7 cellular contexts compared by ENCODE assay signal in genomic region chr16:30948087-30948955, GRCh38.
DNase-seq lines count a peak whose midpoint lies in the region; ATAC-seq and TF ChIP-seq lines count a peak whose summit lies in the region.

No MANE protein-coding gene starts in this region.

- ATAC-seq in GM18873 (IDR thresholded peaks at IDR 0.05; ENCODE audit: low FRiP score, unreplicated experiment), result no peak

- H3K4me3 ChIP-seq in HEK293 (ENCODE audit: low read depth, low read length) (peak overlapping the region; percentile 69), iPS DF 6.9 (ENCODE audit: low read length) (peak overlapping the region; percentile 55; the same call in 1 of the 2 replicates)

- POLR2A ChIA-PET in HEK293 (lab: Yijun Ruan, JAX), result no interaction called here

- TF ChIP-seq CTCF in HEK293 (tag by site-specific recombination; IDR thresholded peaks at IDR 0.05), result no peak

- WGBS in iPS DF 6.9 (ENCODE audit: insufficient coverage, insufficient read length), result no CpG with 5 or more reads among the region's 44 CpGs

- H3K4me1 ChIP-seq in HEK293 (ENCODE audit: control insufficient read depth, insufficient read depth, low read length) (no peaks in the 10 kb centered on the region), iPS DF 6.9 (ENCODE audit: control insufficient read depth, insufficient read depth, low read length) (peaks cover 8% of the 10 kb centered on the region)

- DNase-seq in ELF-1 (ENCODE audit: low read depth, low spot score) (peak; percentile 100), NCI-H82 (lab: John Stamatoyannopoulos, UW) (peak; percentile 75), T47D (ENCODE audit: low read depth in 1 of 2, low spot score in 1 of 2) (peak; percentile 78 to 98), iPS DF 6.9 (ENCODE audit: low read depth, low spot score) (peak; percentile 100), putamen (ENCODE audit: low spot score) (peak; percentile 91)

- H3K36me3 ChIP-seq in HEK293 (ENCODE audit: control insufficient read depth in 2 of 2, insufficient read depth in 1 of 2, low read length in 2 of 2), result peaks cover 17 to 34% of the 10 kb centered on the region in 2 experiments; a peak in 2 of 3 replicates
- H3K36me3 ChIP-seq in iPS DF 6.9 (ENCODE audit: control insufficient read depth, insufficient read depth, low read length), result peaks cover 7% of the 10 kb centered on the region

- in situ Hi-C loops in T47D (cut with HindIII; ENCODE audit: low pct_unique_long_range_greater_than_20kb, low sequenced_read_pairs), result no loop called here

- CTCF ChIA-PET in HEK293 (lab: Yijun Ruan, JAX), result interaction anchor here (0.6 to 0.7 kb wide), 4 partner anchors 13 to 512 kb away, joined by 3 to 6 read pairs (median 4); no protein-coding TSS in a partner anchor

- no peaks in the 10 kb centered on the region for H3K27me3 ChIP-seq in iPS DF 6.9 (ENCODE audit: control insufficient read depth, insufficient read depth, low read length)

- H3K9me3 ChIP-seq in HEK293 (ENCODE audit: control insufficient read depth, insufficient read depth, low read depth, low read length), result no peaks in the 10 kb centered on the region
- no peaks in the 10 kb centered on the region for H3K9me3 ChIP-seq in iPS DF 6.9 (ENCODE audit: control insufficient read depth, insufficient read depth, low read length)

- H3K27ac ChIP-seq in HEK293 (ENCODE audit: extremely low read depth, low read depth, low read length), result peak overlapping the region; percentile 45; the same call in 1 of the 2 replicates
- H3K27ac ChIP-seq in iPS DF 6.9 (ENCODE audit: low read length), result no peak overlapping the region

TF ChIP-seq in HEK293, 187 proteins besides CTCF, POLR2A, EP300 and RAD21 (continues in another document):
- TF ChIP-seq ZNF394 (tag by site-specific recombination; IDR thresholded peaks at IDR 0.05; ENCODE audit: borderline replicate concordance) (no peak), ZNF473 (tag by site-specific recombination; IDR thresholded peaks at IDR 0.05) (no peak), ZNF280D (tag by site-specific recombination; IDR thresholded peaks at IDR 0.05) (no peak), ZNF621 (tag by site-specific recombination; IDR thresholded peaks at IDR 0.05) (no peak), ZBTB48 (tag by site-specific recombination; IDR thresholded peaks at IDR 0.05) (peak; percentile 71; the same call in 1 of the 2 replicates), ZNF843 (tag by site-specific recombination; IDR thresholded peaks at IDR 0.05) (no peak), ZBTB10 (tag by site-specific recombination; IDR thresholded peaks at IDR 0.05) (0 out of 2 replicates have a peak, but pooled peaks have one; percentile 33), ZBTB44 (tag by site-specific recombination; IDR thresholded peaks at IDR 0.05) (no peak), SP2 (tag by site-specific recombination; IDR thresholded peaks at IDR 0.05) (peak; percentile 90), ZNF335 (tag by site-specific recombination; conservative IDR thresholded peaks at IDR 0.05) (peak; percentile 70), YY2 (tag by site-specific recombination; IDR thresholded peaks at IDR 0.05) (no peak), ZNF776 (tag by site-specific recombination; IDR thresholded peaks at IDR 0.05; ENCODE audit: borderline replicate concordance) (no peak), PRDM10 (tag by site-specific recombination; IDR thresholded peaks at IDR 0.05) (peak; percentile 95), ZNF202 (tag by site-specific recombination; IDR thresholded peaks at IDR 0.05; ENCODE audit: borderline replicate concordance) (no peak), ZNF341 (tag by site-specific recombination; IDR thresholded peaks at IDR 0.05; ENCODE audit: low read depth) (peak; percentile 87), ZNF768 (tag by site-specific recombination; IDR thresholded peaks at IDR 0.05) (no peak), ZNF549 (tag by site-specific recombination; IDR thresholded peaks at IDR 0.05) (no peak)
